12 cellular contexts compared by ENCODE assay signal in genomic region chr21:45336870-45337269, GRCh38. TPM values are rescaled to one million over a fixed set of nuclear protein-coding genes. Genes with fewer than 3 reads are reported as not detected.
DNase-seq lines count a peak whose midpoint lies in the region; ATAC-seq and TF ChIP-seq lines count a peak whose summit lies in the region.
"Had no signal": no experiment of that assay in that cellular context is flagged by ENCODE, and none has a peak within 500 bp of the region (broad histone marks: within the 10 kb centered on the region; RNA-seq: fewer than 3 reads in every experiment).

No MANE protein-coding gene starts in this region.

- peak; percentile 54; the same call in 1 of the 2 replicates for ATAC-seq in PC-3
- peak; percentile 53 to 85 for ATAC-seq in left cardiac atrium
- no peak for ATAC-seq in HG03520 (IDR thresholded peaks at IDR 0.05; ENCODE audit: unreplicated experiment)
- no peak for ATAC-seq in activated CD4-positive, alpha-beta T cell treated with anti-CD3 and anti-CD28 coated beads for 36 hours

- no peaks in the 10 kb centered on the region for H3K9me3 Mint-ChIP-seq in activated CD4-positive, alpha-beta T cell treated with anti-CD3 and anti-CD28 coated beads for 36 hours (ENCODE audit: low read depth)
- H3K9me3 Mint-ChIP-seq: central memory CD8-positive, alpha-beta T cell had no signal

- intact Hi-C loops in PC-3 (cut with micrococcal nuclease) = no loop called here
- intact Hi-C loops in left cardiac atrium (cut with DNase I) = no loop called here
- intact Hi-C loops in activated CD4-positive, alpha-beta T cell treated with anti-CD3 and anti-CD28 coated beads for 36 hours (cut with DNase I, micrococcal nuclease) = no loop called here

- no peak for TF ChIP-seq CTCF in PC-3 (conservative IDR thresholded peaks at IDR 0.05; ENCODE audit: low read depth, low read length)

- no peak overlapping the region for H3K4ac ChIP-seq in trophoblast cell (ENCODE audit: low read depth, low read length)

- H3K4me1 ChIP-seq in PC-3 (ENCODE audit: insufficient read depth, low read length) = peaks cover 6% of the 10 kb centered on the region
- H3K4me1 ChIP-seq in trophoblast cell (ENCODE audit: control insufficient read depth in 1 of 2, insufficient read depth in 2 of 2, low read length in 2 of 2) = peaks cover 13 to 18% of the 10 kb centered on the region in 2 experiments

- H3K79me1 ChIP-seq in trophoblast cell (ENCODE audit: low read length) = peaks cover 10% of the 10 kb centered on the region

- peaks cover 3% of the 10 kb centered on the region for H3K4me1 Mint-ChIP-seq in activated CD4-positive, alpha-beta T cell treated with anti-CD3 and anti-CD28 coated beads for 36 hours
- H3K4me1 Mint-ChIP-seq: central memory CD8-positive, alpha-beta T cell had no signal

- no peaks in the 10 kb centered on the region for H3K9me2 ChIP-seq in PC-3 (replicated peaks; ENCODE audit: low read length)

- no CpG with 5 or more reads among the region's 8 CpGs for WGBS in trophoblast cell (ENCODE audit: extremely low coverage, insufficient coverage, insufficient read length)

- H3K9me3 ChIP-seq in PC-3 (ENCODE audit: low read length) = no peaks in the 10 kb centered on the region
- H3K9me3 ChIP-seq in trophoblast cell (ENCODE audit: insufficient read depth, low read depth, low read length) = peaks cover 3% of the 10 kb centered on the region

- H2BK120ac ChIP-seq in trophoblast cell (ENCODE audit: insufficient read depth, low read length, poor library complexity) = peak overlapping the region; percentile 23

- peaks cover 4% of the 10 kb centered on the region for H3K27me3 Mint-ChIP-seq in activated CD4-positive, alpha-beta T cell treated with anti-CD3 and anti-CD28 coated beads for 36 hours

- peak overlapping the region; percentile 42 for H4K91ac ChIP-seq in trophoblast cell (ENCODE audit: low read depth, low read length)

- no peak overlapping the region for H2BK12ac ChIP-seq in trophoblast cell (ENCODE audit: low read length)

- H3K36me3 ChIP-seq in PC-3 (ENCODE audit: low read depth, low read length) (no peaks in the 10 kb centered on the region), trophoblast cell (ENCODE audit: control insufficient read depth in 1 of 2, insufficient read depth in 2 of 2, low read length in 2 of 2) (no peaks in the 10 kb centered on the region)

- no peak overlapping the region for H3K23ac ChIP-seq in trophoblast cell (ENCODE audit: low read length)

- H2BK5ac ChIP-seq in trophoblast cell (ENCODE audit: low read depth, low read length, poor library complexity) = no peak overlapping the region

- POLR2A ChIA-PET in PC-3 (lab: Charles Lee; ENCODE audit: unreplicated experiment) = interaction anchor here (0.7 kb wide), 1 partner anchor 78 kb away, joined by 5 read pairs; no protein-coding TSS in a partner anchor
- POLR2A ChIA-PET in activated CD4-positive, alpha-beta T cell treated with anti-CD3 and anti-CD28 coated beads for 36 hours (lab: Charles Lee) = no interaction called here

- no peaks in the 10 kb centered on the region for H3K79me2 ChIP-seq in PC-3 (ENCODE audit: low read length)
- H3K79me2 ChIP-seq in trophoblast cell (ENCODE audit: control insufficient read depth, insufficient read depth, low read length, poor library complexity) = no peaks in the 10 kb centered on the region

- H2AFZ ChIP-seq in PC-3 (ENCODE audit: low read length) (no peak overlapping the region), trophoblast cell (ENCODE audit: insufficient read depth, low read length, poor library complexity) (no peak overlapping the region)

- no peak overlapping the region for H4K12ac ChIP-seq in trophoblast cell (ENCODE audit: low read depth, low read length)

- H3K4me3 ChIP-seq in PC-3 (ENCODE audit: low read length) (no peak overlapping the region), trophoblast cell (ENCODE audit: low read depth, low read length) (no peak overlapping the region)

- CTCF ChIA-PET in PC-3 (lab: Charles Lee) = no interaction called here
- CTCF ChIA-PET in activated CD4-positive, alpha-beta T cell treated with anti-CD3 and anti-CD28 coated beads for 36 hours (lab: Charles Lee) = no interaction called here

- H3K27me3 ChIP-seq in PC-3 (ENCODE audit: low read length) (no peaks in the 10 kb centered on the region), trophoblast cell (ENCODE audit: insufficient read depth, low read length) (no peaks in the 10 kb centered on the region)

- no peaks in the 10 kb centered on the region for H3K36me3 Mint-ChIP-seq in activated CD4-positive, alpha-beta T cell treated with anti-CD3 and anti-CD28 coated beads for 36 hours (ENCODE audit: low read depth)

- H4K20me1 ChIP-seq in PC-3 (ENCODE audit: low read length) = no peaks in the 10 kb centered on the region

- peak overlapping the region; percentile 27 for H2AK5ac ChIP-seq in trophoblast cell (ENCODE audit: low read length)

- H3K27ac ChIP-seq in PC-3 (ENCODE audit: low read length) (no peak overlapping the region), trophoblast cell (ENCODE audit: low read depth, low read length) (no peak overlapping the region)

- H3K27ac Mint-ChIP-seq in activated CD4-positive, alpha-beta T cell treated with anti-CD3 and anti-CD28 coated beads for 36 hours = no peak overlapping the region

- no peak overlapping the region for H3K14ac ChIP-seq in trophoblast cell (ENCODE audit: low read length)

- H3F3A ChIP-seq in PC-3 (ENCODE audit: low read length, unreplicated experiment) = no peaks in the 10 kb centered on the region

- BruUV-seq in PC-3 (replicated peaks; lab: Mats Ljungman, UMichigan) = no TSS peak

- DNase-seq in DMS79 treated with DMSO at 0.1 percent for 48 hours (lab: John Stamatoyannopoulos, UW) (peak; percentile 70), PC-3 (peak; percentile 15), left cardiac atrium (peak; percentile 45), trophoblast cell (no peak), NCI-H1092 (lab: John Stamatoyannopoulos, UW) (no peak), hepatic stellate cell (ENCODE audit: low spot score) (no peak)
- no peak for DNase-seq in activated CD4-positive, alpha-beta T cell treated with anti-CD3 and anti-CD28 coated beads for 36 hours
- DNase-seq: NCI-H2227 treated with DMSO at 0.1 percent for 48 hours; stimulated activated CD4-positive, alpha-beta T cell treated with anti-CD3 and anti-CD28 coated beads, Interleukin-2, amount 100 ng/mL, for 24 hours; stimulated activated naive CD4-positive, alpha-beta T cell had no signal

- H3K4me2 ChIP-seq in PC-3 (ENCODE audit: low read length) (no peak overlapping the region), trophoblast cell (ENCODE audit: low read length) (no peak overlapping the region)

- peak overlapping the region; percentile 5 for H4K8ac ChIP-seq in trophoblast cell (ENCODE audit: low read depth, low read length)

- no peak overlapping the region for H3K4me3 Mint-ChIP-seq in activated CD4-positive, alpha-beta T cell treated with anti-CD3 and anti-CD28 coated beads for 36 hours
- H3K4me3 Mint-ChIP-seq: central memory CD8-positive, alpha-beta T cell had no signal

- H3K18ac ChIP-seq in trophoblast cell (ENCODE audit: low read length) = no peak overlapping the region

- H3K9ac ChIP-seq in PC-3 (ENCODE audit: low read length) (no peak overlapping the region), trophoblast cell (ENCODE audit: low read length) (no peak overlapping the region)

RNA-seq across cellular contexts. Expression of gene POFUT2, which starts 49.2 kb away (rescaled TPM):
- 19.6 and 28.2 TPM in 2 replicates for total RNA-seq in PC-3 (2014; rRNA removed)
- 10 to 100 TPM; 18.1 to 20.3 TPM for total RNA-seq in left cardiac atrium
- 33.1 and 33.8 TPM in 2 replicates for polyA plus RNA-seq in trophoblast cell (2013)
- total RNA-seq in activated CD4-positive, alpha-beta T cell treated with anti-CD3 and anti-CD28 coated beads for 36 hours = 10 to 100 TPM; 14.7 to 14.9 TPM

Comparison
In these comparisons a context has a peak if more than half of its experiments do, and no peak if none do; other contexts are left out.
1. DNase-seq: peak in DMS79 treated with DMSO at 0.1 percent for 48 hours (single experiment), PC-3 (single experiment) and left cardiac atrium (single experiment); none in trophoblast cell (0 of 2), NCI-H1092 (single experiment), hepatic stellate cell (single experiment) and activated CD4-positive, alpha-beta T cell treated with anti-CD3 and anti-CD28 coated beads for 36 hours (single experiment).
2. ATAC-seq: peak in PC-3 (single experiment) and left cardiac atrium (2 of 2); none in HG03520 (single experiment) and activated CD4-positive, alpha-beta T cell treated with anti-CD3 and anti-CD28 coated beads for 36 hours (single experiment).